8 cellular contexts compared by ENCODE assay signal in genomic region chr6:100880901-100881706, GRCh38. TPM values are rescaled to one million over a fixed set of nuclear protein-coding genes. Genes with fewer than 3 reads are reported as not detected.
A peak's percentile ranks its signal among the peaks of the same experiment; 100 is the strongest.
DNase-seq lines count a peak whose midpoint lies in the region; ATAC-seq and TF ChIP-seq lines count a peak whose summit lies in the region.

Gene ASCC3 (minus strand): TSS chr6:100881329. CDS start chr6:100867997, 13,332 bp downstream.

- H3K4me1 Mint-ChIP-seq in activated B cell treated with CpG ODN at 0.5 μM for 24 hours: peaks cover 34% of the 10 kb centered on the region

- peaks cover 8% of the 10 kb centered on the region for H3K36me3 Mint-ChIP-seq in activated B cell treated with CpG ODN at 0.5 μM for 24 hours (ENCODE audit: low read depth)

- intact Hi-C loops in activated B cell treated with CpG ODN at 0.5 μM for 24 hours (cut with micrococcal nuclease): loop anchor here (2.0 to 10.0 kb wide), 5 partner anchors 84 to 1936 kb away; partner anchors contain the start of genes FBXL4 and PNISR

- POLR2A ChIA-PET in activated B cell treated with CpG ODN at 0.5 μM for 24 hours (lab: Charles Lee): interaction anchor here (1.0 to 1.7 kb wide), 3 partner anchors 151 to 1487 kb away, joined by 3 to 6 read pairs (median 3); partner anchors contain the start of gene COQ3

- no peaks in the 10 kb centered on the region for H3K27me3 Mint-ChIP-seq in activated B cell treated with CpG ODN at 0.5 μM for 24 hours

- no peak for TF ChIP-seq CTCF in activated B cell treated with CpG ODN at 0.5 μM for 24 hours (IDR thresholded peaks at IDR 0.05)

- peak within 1 kb of the TSS; percentile 80 for H3K27ac ChIP-seq in caudate nucleus (ENCODE audit: low read depth, low read length)

- peak within 1 kb of the TSS; percentile 97 for H3K27ac Mint-ChIP-seq in activated B cell treated with CpG ODN at 0.5 μM for 24 hours

- CTCF ChIA-PET in activated B cell treated with CpG ODN at 0.5 μM for 24 hours (lab: Charles Lee): interaction anchor here (1.0 kb wide), 1 partner anchor 12 kb away, joined by 3 read pairs; no protein-coding TSS in a partner anchor

- ATAC-seq in GM18907 (IDR thresholded peaks at IDR 0.05; ENCODE audit: unreplicated experiment): peak; percentile 98
- ATAC-seq in HG03139 (IDR thresholded peaks at IDR 0.05; ENCODE audit: unreplicated experiment): peak; percentile 98
- peak; percentile 96 for ATAC-seq in activated B cell treated with CpG ODN at 0.5 μM for 24 hours (ENCODE audit: low read depth)

- DNase-seq in AG08396 (ENCODE audit: low spot score): peak; percentile 93
- peak; percentile 51 for DNase-seq in NCI-H2196 treated with DMSO at 0.1 percent for 48 hours (lab: John Stamatoyannopoulos, UW; ENCODE audit: unreplicated experiment)
- peak; percentile 87 for DNase-seq in activated B cell treated with CpG ODN at 0.5 μM for 24 hours
- DNase-seq in caudate nucleus (lab: John Stamatoyannopoulos, UW): peak in 60 of 61 donors; percentile 36 to 95 (median 85)
- peak; percentile 97 for DNase-seq in islet precursor cell
- DNase-seq in stimulated activated CD4-positive, alpha-beta T cell treated with anti-CD3 and anti-CD28 coated beads, Interleukin-12 subunit alpha, Interleukin-12 subunit beta, amount 100 ng/mL, for 4 hours: peak; percentile 94

- H3K4me3 Mint-ChIP-seq in activated B cell treated with CpG ODN at 0.5 μM for 24 hours: peak within 1 kb of the TSS; percentile 100

- no peaks in the 10 kb centered on the region for H3K9me3 Mint-ChIP-seq in activated B cell treated with CpG ODN at 0.5 μM for 24 hours

RNA-seq across cellular contexts. Expression of gene ASCC3, which starts in this region (rescaled TPM):
- 44.1 and 47.8 TPM in 2 replicates for total RNA-seq in activated B cell treated with CpG ODN at 0.5 μM for 24 hours

Comparison
In these comparisons a context has a peak if more than half of its experiments do, and no peak if none do; other contexts are left out.
1. Peak in every context shown above with its lines: DNase-seq, ATAC-seq and H3K27ac ChIP-seq.